In genomic region chr19:3243851-3244700, GRCh38 we compare ENCODE assay signal across 1 cellular context.
TF ChIP-seq lines count a peak whose summit lies in the region.

No MANE protein-coding gene starts in this region.

TF ChIP-seq in HepG2, 621 proteins besides CTCF, POLR2A, EP300 and RAD21 (continued from another document and continues in another):
- TF ChIP-seq, protein P1, sequence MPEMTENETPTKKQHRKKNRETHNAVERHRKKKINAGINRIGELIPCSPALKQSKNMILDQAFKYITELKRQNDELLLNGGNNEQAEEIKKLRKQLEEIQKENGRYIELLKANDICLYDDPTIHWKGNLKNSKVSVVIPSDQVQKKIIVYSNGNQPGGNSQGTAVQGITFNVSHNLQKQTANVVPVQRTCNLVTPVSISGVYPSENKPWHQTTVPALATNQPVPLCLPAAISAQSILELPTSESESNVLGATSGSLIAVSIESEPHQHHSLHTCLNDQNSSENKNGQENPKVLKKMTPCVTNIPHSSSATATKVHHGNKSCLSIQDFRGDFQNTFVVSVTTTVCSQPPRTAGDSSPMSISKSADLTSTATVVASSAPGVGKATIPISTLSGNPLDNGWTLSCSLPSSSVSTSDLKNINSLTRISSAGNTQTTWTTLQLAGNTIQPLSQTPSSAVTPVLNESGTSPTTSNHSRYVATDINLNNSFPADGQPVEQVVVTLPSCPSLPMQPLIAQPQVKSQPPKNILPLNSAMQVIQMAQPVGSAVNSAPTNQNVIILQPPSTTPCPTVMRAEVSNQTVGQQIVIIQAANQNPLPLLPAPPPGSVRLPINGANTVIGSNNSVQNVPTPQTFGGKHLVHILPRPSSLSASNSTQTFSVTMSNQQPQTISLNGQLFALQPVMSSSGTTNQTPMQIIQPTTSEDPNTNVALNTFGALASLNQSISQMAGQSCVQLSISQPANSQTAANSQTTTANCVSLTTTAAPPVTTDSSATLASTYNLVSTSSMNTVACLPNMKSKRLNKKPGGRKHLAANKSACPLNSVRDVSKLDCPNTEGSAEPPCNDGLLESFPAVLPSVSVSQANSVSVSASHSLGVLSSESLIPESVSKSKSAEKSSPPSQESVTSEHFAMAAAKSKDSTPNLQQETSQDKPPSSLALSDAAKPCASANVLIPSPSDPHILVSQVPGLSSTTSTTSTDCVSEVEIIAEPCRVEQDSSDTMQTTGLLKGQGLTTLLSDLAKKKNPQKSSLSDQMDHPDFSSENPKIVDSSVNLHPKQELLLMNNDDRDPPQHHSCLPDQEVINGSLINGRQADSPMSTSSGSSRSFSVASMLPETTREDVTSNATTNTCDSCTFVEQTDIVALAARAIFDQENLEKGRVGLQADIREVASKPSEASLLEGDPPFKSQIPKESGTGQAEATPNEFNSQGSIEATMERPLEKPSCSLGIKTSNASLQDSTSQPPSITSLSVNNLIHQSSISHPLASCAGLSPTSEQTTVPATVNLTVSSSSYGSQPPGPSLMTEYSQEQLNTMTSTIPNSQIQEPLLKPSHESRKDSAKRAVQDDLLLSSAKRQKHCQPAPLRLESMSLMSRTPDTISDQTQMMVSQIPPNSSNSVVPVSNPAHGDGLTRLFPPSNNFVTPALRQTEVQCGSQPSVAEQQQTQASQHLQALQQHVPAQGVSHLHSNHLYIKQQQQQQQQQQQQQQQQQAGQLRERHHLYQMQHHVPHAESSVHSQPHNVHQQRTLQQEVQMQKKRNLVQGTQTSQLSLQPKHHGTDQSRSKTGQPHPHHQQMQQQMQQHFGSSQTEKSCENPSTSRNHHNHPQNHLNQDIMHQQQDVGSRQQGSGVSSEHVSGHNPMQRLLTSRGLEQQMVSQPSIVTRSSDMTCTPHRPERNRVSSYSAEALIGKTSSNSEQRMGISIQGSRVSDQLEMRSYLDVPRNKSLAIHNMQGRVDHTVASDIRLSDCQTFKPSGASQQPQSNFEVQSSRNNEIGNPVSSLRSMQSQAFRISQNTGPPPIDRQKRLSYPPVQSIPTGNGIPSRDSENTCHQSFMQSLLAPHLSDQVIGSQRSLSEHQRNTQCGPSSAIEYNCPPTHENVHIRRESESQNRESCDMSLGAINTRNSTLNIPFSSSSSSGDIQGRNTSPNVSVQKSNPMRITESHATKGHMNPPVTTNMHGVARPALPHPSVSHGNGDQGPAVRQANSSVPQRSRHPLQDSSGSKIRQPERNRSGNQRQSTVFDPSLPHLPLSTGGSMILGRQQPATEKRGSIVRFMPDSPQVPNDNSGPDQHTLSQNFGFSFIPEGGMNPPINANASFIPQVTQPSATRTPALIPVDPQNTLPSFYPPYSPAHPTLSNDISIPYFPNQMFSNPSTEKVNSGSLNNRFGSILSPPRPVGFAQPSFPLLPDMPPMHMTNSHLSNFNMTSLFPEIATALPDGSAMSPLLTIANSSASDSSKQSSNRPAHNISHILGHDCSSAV (CRISPR knock-in tag; IDR thresholded peaks at IDR 0.05; ENCODE audit: borderline replicate concordance), result no peak
- TF ChIP-seq TP53 (CRISPR knock-in tag; conservative IDR thresholded peaks at IDR 0.05), result no peak
- TF ChIP-seq, protein P2, sequence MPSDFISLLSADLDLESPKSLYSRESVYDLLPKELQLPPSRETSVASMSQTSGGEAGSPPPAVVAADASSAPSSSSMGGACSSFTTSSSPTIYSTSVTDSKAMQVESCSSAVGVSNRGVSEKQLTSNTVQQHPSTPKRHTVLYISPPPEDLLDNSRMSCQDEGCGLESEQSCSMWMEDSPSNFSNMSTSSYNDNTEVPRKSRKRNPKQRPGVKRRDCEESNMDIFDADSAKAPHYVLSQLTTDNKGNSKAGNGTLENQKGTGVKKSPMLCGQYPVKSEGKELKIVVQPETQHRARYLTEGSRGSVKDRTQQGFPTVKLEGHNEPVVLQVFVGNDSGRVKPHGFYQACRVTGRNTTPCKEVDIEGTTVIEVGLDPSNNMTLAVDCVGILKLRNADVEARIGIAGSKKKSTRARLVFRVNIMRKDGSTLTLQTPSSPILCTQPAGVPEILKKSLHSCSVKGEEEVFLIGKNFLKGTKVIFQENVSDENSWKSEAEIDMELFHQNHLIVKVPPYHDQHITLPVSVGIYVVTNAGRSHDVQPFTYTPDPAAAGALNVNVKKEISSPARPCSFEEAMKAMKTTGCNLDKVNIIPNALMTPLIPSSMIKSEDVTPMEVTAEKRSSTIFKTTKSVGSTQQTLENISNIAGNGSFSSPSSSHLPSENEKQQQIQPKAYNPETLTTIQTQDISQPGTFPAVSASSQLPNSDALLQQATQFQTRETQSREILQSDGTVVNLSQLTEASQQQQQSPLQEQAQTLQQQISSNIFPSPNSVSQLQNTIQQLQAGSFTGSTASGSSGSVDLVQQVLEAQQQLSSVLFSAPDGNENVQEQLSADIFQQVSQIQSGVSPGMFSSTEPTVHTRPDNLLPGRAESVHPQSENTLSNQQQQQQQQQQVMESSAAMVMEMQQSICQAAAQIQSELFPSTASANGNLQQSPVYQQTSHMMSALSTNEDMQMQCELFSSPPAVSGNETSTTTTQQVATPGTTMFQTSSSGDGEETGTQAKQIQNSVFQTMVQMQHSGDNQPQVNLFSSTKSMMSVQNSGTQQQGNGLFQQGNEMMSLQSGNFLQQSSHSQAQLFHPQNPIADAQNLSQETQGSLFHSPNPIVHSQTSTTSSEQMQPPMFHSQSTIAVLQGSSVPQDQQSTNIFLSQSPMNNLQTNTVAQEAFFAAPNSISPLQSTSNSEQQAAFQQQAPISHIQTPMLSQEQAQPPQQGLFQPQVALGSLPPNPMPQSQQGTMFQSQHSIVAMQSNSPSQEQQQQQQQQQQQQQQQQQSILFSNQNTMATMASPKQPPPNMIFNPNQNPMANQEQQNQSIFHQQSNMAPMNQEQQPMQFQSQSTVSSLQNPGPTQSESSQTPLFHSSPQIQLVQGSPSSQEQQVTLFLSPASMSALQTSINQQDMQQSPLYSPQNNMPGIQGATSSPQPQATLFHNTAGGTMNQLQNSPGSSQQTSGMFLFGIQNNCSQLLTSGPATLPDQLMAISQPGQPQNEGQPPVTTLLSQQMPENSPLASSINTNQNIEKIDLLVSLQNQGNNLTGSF (CRISPR knock-in tag; IDR thresholded peaks at IDR 0.05), result peak; percentile 61; the same call in 1 of the 2 replicates
- TF ChIP-seq, protein P3, sequence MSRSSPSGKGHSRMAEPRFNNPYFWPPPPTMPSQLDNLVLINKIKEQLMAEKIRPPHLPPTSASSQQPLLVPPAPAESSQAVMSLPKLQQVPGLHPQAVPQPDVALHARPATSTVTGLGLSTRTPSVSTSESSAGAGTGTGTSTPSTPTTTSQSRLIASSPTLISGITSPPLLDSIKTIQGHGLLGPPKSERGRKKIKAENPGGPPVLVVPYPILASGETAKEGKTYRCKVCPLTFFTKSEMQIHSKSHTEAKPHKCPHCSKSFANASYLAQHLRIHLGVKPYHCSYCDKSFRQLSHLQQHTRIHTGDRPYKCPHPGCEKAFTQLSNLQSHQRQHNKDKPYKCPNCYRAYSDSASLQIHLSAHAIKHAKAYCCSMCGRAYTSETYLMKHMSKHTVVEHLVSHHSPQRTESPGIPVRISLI (CRISPR knock-in tag; IDR thresholded peaks at IDR 0.05; ENCODE audit: borderline replicate concordance), result no peak
- TF ChIP-seq ZNF747 (CRISPR knock-in tag; IDR thresholded peaks at IDR 0.05; ENCODE audit: borderline replicate concordance), result no peak
- TF ChIP-seq ZNF841 (CRISPR knock-in tag; IDR thresholded peaks at IDR 0.05; ENCODE audit: borderline replicate concordance), result no peak
- TF ChIP-seq RORA (CRISPR knock-in tag; IDR thresholded peaks at IDR 0.05), result no peak
- no peak for TF ChIP-seq SNAPC2 (CRISPR knock-in tag; IDR thresholded peaks at IDR 0.05)
- TF ChIP-seq ZNF207 (IDR thresholded peaks at IDR 0.05; ENCODE audit: borderline replicate concordance), result no peak
- TF ChIP-seq ZNF883 (CRISPR knock-in tag; IDR thresholded peaks at IDR 0.05; ENCODE audit: not compliant biosample characterization), result no peak
- TF ChIP-seq RARA (CRISPR knock-in tag; IDR thresholded peaks at IDR 0.05), result peak; percentile 55; the same call in 1 of the 2 replicates
- TF ChIP-seq ZNF451 (CRISPR knock-in tag; IDR thresholded peaks at IDR 0.05), result no peak
- TF ChIP-seq HBP1 (CRISPR knock-in tag; IDR thresholded peaks at IDR 0.05; ENCODE audit: low read depth), result peak; percentile 82; the same call in 1 of the 2 replicates
- TF ChIP-seq, protein P4, sequence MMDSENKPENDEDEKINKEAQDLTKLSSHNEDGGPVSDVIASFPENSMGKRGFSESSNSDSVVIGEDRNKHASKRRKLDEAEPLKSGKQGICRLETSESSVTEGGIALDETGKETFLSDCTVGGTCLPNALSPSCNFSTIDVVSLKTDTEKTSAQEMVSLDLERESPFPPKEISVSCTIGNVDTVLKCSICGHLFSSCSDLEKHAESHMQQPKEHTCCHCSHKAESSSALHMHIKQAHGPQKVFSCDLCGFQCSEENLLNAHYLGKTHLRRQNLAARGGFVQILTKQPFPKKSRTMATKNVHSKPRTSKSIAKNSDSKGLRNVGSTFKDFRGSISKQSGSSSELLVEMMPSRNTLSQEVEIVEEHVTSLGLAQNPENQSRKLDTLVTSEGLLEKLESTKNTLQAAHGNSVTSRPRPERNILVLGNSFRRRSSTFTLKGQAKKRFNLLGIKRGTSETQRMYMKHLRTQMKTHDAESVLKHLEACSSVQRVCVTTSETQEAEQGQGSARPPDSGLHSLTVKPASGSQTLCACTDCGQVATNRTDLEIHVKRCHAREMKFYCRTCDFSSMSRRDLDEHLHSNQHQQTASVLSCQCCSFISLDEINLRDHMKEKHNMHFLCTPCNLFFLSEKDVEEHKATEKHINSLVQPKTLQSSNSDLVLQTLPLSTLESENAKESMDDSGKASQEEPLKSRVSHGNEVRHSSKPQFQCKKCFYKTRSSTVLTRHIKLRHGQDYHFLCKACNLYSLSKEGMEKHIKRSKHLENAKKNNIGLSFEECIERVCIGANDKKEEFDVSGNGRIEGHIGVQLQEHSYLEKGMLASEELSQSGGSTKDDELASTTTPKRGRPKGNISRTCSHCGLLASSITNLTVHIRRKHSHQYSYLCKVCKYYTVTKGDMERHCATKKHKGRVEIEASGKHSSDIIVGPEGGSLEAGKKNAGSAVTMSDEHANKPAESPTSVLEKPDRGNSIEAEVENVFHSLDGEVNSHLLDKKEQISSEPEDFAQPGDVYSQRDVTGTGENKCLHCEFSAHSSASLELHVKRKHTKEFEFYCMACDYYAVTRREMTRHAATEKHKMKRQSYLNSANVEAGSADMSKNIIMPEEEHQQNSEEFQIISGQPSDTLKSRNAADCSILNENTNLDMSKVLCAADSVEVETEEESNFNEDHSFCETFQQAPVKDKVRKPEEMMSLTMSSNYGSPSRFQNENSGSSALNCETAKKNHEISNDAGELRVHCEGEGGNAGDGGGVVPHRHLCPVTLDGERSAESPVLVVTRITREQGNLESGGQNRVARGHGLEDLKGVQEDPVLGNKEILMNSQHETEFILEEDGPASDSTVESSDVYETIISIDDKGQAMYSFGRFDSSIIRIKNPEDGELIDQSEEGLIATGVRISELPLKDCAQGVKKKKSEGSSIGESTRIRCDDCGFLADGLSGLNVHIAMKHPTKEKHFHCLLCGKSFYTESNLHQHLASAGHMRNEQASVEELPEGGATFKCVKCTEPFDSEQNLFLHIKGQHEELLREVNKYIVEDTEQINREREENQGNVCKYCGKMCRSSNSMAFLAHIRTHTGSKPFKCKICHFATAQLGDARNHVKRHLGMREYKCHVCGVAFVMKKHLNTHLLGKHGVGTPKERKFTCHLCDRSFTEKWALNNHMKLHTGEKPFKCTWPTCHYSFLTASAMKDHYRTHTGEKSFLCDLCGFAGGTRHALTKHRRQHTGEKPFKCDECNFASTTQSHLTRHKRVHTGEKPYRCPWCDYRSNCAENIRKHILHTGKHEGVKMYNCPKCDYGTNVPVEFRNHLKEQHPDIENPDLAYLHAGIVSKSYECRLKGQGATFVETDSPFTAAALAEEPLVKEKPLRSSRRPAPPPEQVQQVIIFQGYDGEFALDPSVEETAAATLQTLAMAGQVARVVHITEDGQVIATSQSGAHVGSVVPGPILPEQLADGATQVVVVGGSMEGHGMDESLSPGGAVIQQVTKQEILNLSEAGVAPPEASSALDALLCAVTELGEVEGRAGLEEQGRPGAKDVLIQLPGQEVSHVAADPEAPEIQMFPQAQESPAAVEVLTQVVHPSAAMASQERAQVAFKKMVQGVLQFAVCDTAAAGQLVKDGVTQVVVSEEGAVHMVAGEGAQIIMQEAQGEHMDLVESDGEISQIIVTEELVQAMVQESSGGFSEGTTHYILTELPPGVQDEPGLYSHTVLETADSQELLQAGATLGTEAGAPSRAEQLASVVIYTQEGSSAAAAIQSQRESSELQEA (CRISPR knock-in tag; IDR thresholded peaks at IDR 0.05; ENCODE audit: not compliant biosample characterization), result no peak
- no peak for TF ChIP-seq RFXAP (CRISPR knock-in tag; IDR thresholded peaks at IDR 0.05; ENCODE audit: borderline replicate concordance)
- no peak for TF ChIP-seq NCOA5 (CRISPR knock-in tag; IDR thresholded peaks at IDR 0.05)
- no peak for TF ChIP-seq ZNF136 (CRISPR knock-in tag; IDR thresholded peaks at IDR 0.05; ENCODE audit: low read depth)
- no peak for TF ChIP-seq ZFP1 (CRISPR knock-in tag; IDR thresholded peaks at IDR 0.05)
- no peak for TF ChIP-seq PAXIP1 (CRISPR knock-in tag; conservative IDR thresholded peaks at IDR 0.05)
- no peak for TF ChIP-seq ZNF550 (CRISPR knock-in tag; IDR thresholded peaks at IDR 0.05; ENCODE audit: borderline replicate concordance)
- TF ChIP-seq NR1H2 (CRISPR knock-in tag; IDR thresholded peaks at IDR 0.05; ENCODE audit: borderline replicate concordance, low read depth), result no peak
- no peak for TF ChIP-seq TMF1 (CRISPR knock-in tag; IDR thresholded peaks at IDR 0.05; ENCODE audit: low read depth)
- no peak for TF ChIP-seq JARID2 (CRISPR knock-in tag; IDR thresholded peaks at IDR 0.05; ENCODE audit: insufficient replicate concordance)
- TF ChIP-seq HES4 (CRISPR knock-in tag; IDR thresholded peaks at IDR 0.05; ENCODE audit: borderline replicate concordance), result no peak
